ENCODE assay signal across 9 cellular contexts in genomic region chr15:67198157-67198754, GRCh38. TPM values are rescaled to one million over a fixed set of nuclear protein-coding genes. Genes with fewer than 3 reads are reported as not detected.
DNase-seq lines count a peak whose midpoint lies in the region; ATAC-seq and TF ChIP-seq lines count a peak whose summit lies in the region.
"Had no signal": no experiment of that assay in that cellular context is flagged by ENCODE, and none has a peak within 500 bp of the region (broad histone marks: within the 10 kb centered on the region; RNA-seq: fewer than 3 reads in every experiment).

No MANE protein-coding gene starts in this region.

- ATAC-seq in GM21717 (IDR thresholded peaks at IDR 0.05; ENCODE audit: unreplicated experiment) (peak; percentile 53), GM21825 (IDR thresholded peaks at IDR 0.05; ENCODE audit: unreplicated experiment) (no peak)
- ATAC-seq in activated CD8-positive, alpha-beta T cell treated with anti-CD3 and anti-CD28 coated beads for 36 hours, result no peak
- ATAC-seq: left lobe of liver had no signal

- CTCF ChIA-PET in activated CD8-positive, alpha-beta T cell treated with anti-CD3 and anti-CD28 coated beads for 36 hours (lab: Charles Lee), result interaction anchor here (1.3 kb wide), 1 partner anchor 11 kb away, joined by 3 read pairs; no protein-coding TSS in a partner anchor

- H3K4me3 Mint-ChIP-seq in activated CD8-positive, alpha-beta T cell treated with anti-CD3 and anti-CD28 coated beads for 36 hours, result no peak overlapping the region
- H3K4me3 Mint-ChIP-seq in nephron progenitor cell (no peak overlapping the region), glutamatergic neuron (ENCODE audit: unreplicated experiment) (no peak overlapping the region)

- DNase-seq in Daoy (ENCODE audit: low read depth), result peak; percentile 20
- DNase-seq in activated CD8-positive, alpha-beta T cell treated with anti-CD3 and anti-CD28 coated beads for 36 hours, result no peak
- no peak for DNase-seq in nephron progenitor cell
- DNase-seq in glutamatergic neuron, result no peak
- no peak for DNase-seq in putamen (ENCODE audit: low spot score)
- DNase-seq: NCI-H2171 treated with DMSO at 0.1 percent for 48 hours had no signal

- intact Hi-C loops in activated CD8-positive, alpha-beta T cell treated with anti-CD3 and anti-CD28 coated beads for 36 hours (cut with micrococcal nuclease), result no loop called here

- peak overlapping the region; percentile 21 for H3K27ac Mint-ChIP-seq in activated CD8-positive, alpha-beta T cell treated with anti-CD3 and anti-CD28 coated beads for 36 hours
- H3K27ac Mint-ChIP-seq in nephron progenitor cell (peak overlapping the region; percentile 4), glutamatergic neuron (ENCODE audit: unreplicated experiment) (no peak overlapping the region)

- peaks cover 49% of the 10 kb centered on the region for H3K36me3 Mint-ChIP-seq in activated CD8-positive, alpha-beta T cell treated with anti-CD3 and anti-CD28 coated beads for 36 hours (ENCODE audit: low read depth)
- peaks cover 59% of the 10 kb centered on the region for H3K36me3 Mint-ChIP-seq in nephron progenitor cell (ENCODE audit: low read depth)
- peaks cover 13% of the 10 kb centered on the region for H3K36me3 Mint-ChIP-seq in glutamatergic neuron (ENCODE audit: unreplicated experiment)

- H3K9me3 Mint-ChIP-seq in activated CD8-positive, alpha-beta T cell treated with anti-CD3 and anti-CD28 coated beads for 36 hours, result no peaks in the 10 kb centered on the region
- H3K9me3 Mint-ChIP-seq in nephron progenitor cell (no peaks in the 10 kb centered on the region), glutamatergic neuron (ENCODE audit: unreplicated experiment) (peaks cover 6% of the 10 kb centered on the region)

- H3K27me3 Mint-ChIP-seq in activated CD8-positive, alpha-beta T cell treated with anti-CD3 and anti-CD28 coated beads for 36 hours, result no peaks in the 10 kb centered on the region
- no peaks in the 10 kb centered on the region for H3K27me3 Mint-ChIP-seq in nephron progenitor cell (ENCODE audit: low read depth, poor library complexity)
- peaks cover 2% of the 10 kb centered on the region for H3K27me3 Mint-ChIP-seq in glutamatergic neuron (ENCODE audit: unreplicated experiment)

- no peak for TF ChIP-seq CTCF in activated CD8-positive, alpha-beta T cell treated with anti-CD3 and anti-CD28 coated beads for 36 hours (IDR thresholded peaks at IDR 0.05)
- no peak for TF ChIP-seq CTCF in nephron progenitor cell (IDR thresholded peaks at IDR 0.05)
- TF ChIP-seq CTCF in glutamatergic neuron (IDR thresholded peaks at IDR 0.05; ENCODE audit: partially characterized antibody, unreplicated experiment), result no peak

- POLR2A ChIA-PET in activated CD8-positive, alpha-beta T cell treated with anti-CD3 and anti-CD28 coated beads for 36 hours (lab: Charles Lee), result no interaction called here

- H3K4me1 Mint-ChIP-seq in activated CD8-positive, alpha-beta T cell treated with anti-CD3 and anti-CD28 coated beads for 36 hours (ENCODE audit: low read depth), result peaks cover 5% of the 10 kb centered on the region
- H3K4me1 Mint-ChIP-seq in nephron progenitor cell, result peaks cover 50% of the 10 kb centered on the region
- peaks cover 5% of the 10 kb centered on the region for H3K4me1 Mint-ChIP-seq in glutamatergic neuron (ENCODE audit: low read depth, unreplicated experiment)

RNA-seq across cellular contexts. Expression of gene AAGAB, which starts 56.2 kb away (rescaled TPM):
- 99.4 and 114 TPM in 2 replicates for total RNA-seq in Daoy (2014; rRNA removed; shearing (Covaris generic))
- total RNA-seq in activated CD8-positive, alpha-beta T cell treated with anti-CD3 and anti-CD28 coated beads for 36 hours, result 10 to 100 TPM; 42.6 to 51.2 TPM
- 39.9 TPM for total RNA-seq in glutamatergic neuron (ENCODE audit: unreplicated experiment)

RNA-seq across cellular contexts. Expression of gene IQCH, which starts 56.3 kb away (rescaled TPM):
- 3.2 and 10.7 TPM in 2 replicates for total RNA-seq in Daoy (2014; rRNA removed; shearing (Covaris generic))
- 1 to 10 TPM; 1.2 to 1.7 TPM for total RNA-seq in activated CD8-positive, alpha-beta T cell treated with anti-CD3 and anti-CD28 coated beads for 36 hours
- 4.5 TPM for total RNA-seq in glutamatergic neuron (ENCODE audit: unreplicated experiment)
